ENCODE assay signal across 29 cellular contexts in genomic region chr15:77967785-77968184, GRCh38.
"Had no signal": no experiment of that assay in that cellular context is flagged by ENCODE, and none has a peak within 500 bp of the region (broad histone marks: within the 10 kb centered on the region; RNA-seq: fewer than 3 reads in every experiment).

No MANE protein-coding gene starts in this region.

- H3K27ac ChIP-seq: ascending aorta, cardiac muscle cell, WERI-Rb-1 had no signal

- ATAC-seq: activated CD4-positive, alpha-beta T cell treated with anti-CD3 and anti-CD28 coated beads for 36 hours; activated CD4-positive, CD25-positive, alpha-beta regulatory T cell treated with anti-CD3 and anti-CD28 coated beads, Interleukin-2, amount 50 U/mL, for 24 hours; activated CD8-positive, alpha-beta memory T cell treated with anti-CD3 and anti-CD28 coated beads, Interleukin-2, amount 10 ng/mL, durations not matched to agents 7 days and 5 days; activated CD8-positive, alpha-beta T cell treated with anti-CD3 and anti-CD28 coated beads, Interleukin-2, amount 10 ng/mL, durations not matched to agents 7 days and 5 days; activated naive CD8-positive, alpha-beta T cell treated with anti-CD3 and anti-CD28 coated beads, Interleukin-2, amount 50 U/mL, for 24 hours had no signal

- H3K27me3 ChIP-seq: ascending aorta, cardiac muscle cell had no signal

- H3K36me3 ChIP-seq: ascending aorta, cardiac muscle cell, WERI-Rb-1 had no signal

- H3K9me3 ChIP-seq: ascending aorta had no signal

- H3K4me3 ChIP-seq: ascending aorta, cardiac muscle cell had no signal

- H3K4me1 ChIP-seq: ascending aorta had no signal

- DNase-seq: activated CD4-positive, alpha-beta memory T cell treated with anti-CD3 and anti-CD28 coated beads, Interleukin-2, amount 10 ng/mL, durations not matched to agents 7 days and 5 days; activated CD4-positive, alpha-beta T cell treated with anti-CD3 and anti-CD28 coated beads for 1 hour; activated CD4-positive, alpha-beta T cell treated with anti-CD3 and anti-CD28 coated beads for 36 hours; activated CD4-positive, alpha-beta T cell treated with anti-CD3 and anti-CD28 coated beads for 48 hours; activated CD4-positive, alpha-beta T cell treated with anti-CD3 and anti-CD28 coated beads, Interleukin-2, amount 10 ng/mL, durations not matched to agents 7 days and 5 days; activated CD4-positive, alpha-beta T cell treated with anti-CD3 and anti-CD28 coated beads, Interleukin-2, amount 50 U/mL, for 48 hours; activated CD4-positive, CD25-positive, alpha-beta regulatory T cell; activated CD8-positive, alpha-beta memory T cell treated with anti-CD3 and anti-CD28 coated beads for 24 hours; activated CD8-positive, alpha-beta memory T cell treated with anti-CD3 and anti-CD28 coated beads, Interleukin-2, amount 10 ng/mL, durations not matched to agents 7 days and 5 days; activated CD8-positive, alpha-beta memory T cell treated with anti-CD3 and anti-CD28 coated beads, Interleukin-2, amount 50 U/mL, for 48 hours; activated CD8-positive, alpha-beta T cell treated with anti-CD3 and anti-CD28 coated beads, Interleukin-2, amount 10 ng/mL, durations not matched to agents 7 days and 5 days; activated effector memory CD4-positive, alpha-beta T cell treated with Interleukin-2 at 50 U/mL for 16 hours; activated gamma-delta T cell; activated naive CD4-positive, alpha-beta T cell treated with anti-CD3 and anti-CD28 coated beads, Interleukin-2, amount 10 ng/mL, durations not matched to agents 7 days and 5 days; activated naive CD4-positive, alpha-beta T cell treated with Interleukin-2 at 50 U/mL for 16 hours; activated naive CD8-positive, alpha-beta T cell treated with anti-CD3 and anti-CD28 coated beads, Interleukin-2, amount 10 ng/mL, durations not matched to agents 7 days and 5 days; activated naive CD8-positive, alpha-beta T cell treated with anti-CD3 and anti-CD28 coated beads, Interleukin-2, amount 50 U/mL, for 24 hours; activated T-cell treated with anti-CD3 and anti-CD28 coated beads, Interleukin-2, amount 50 U/mL, for 24 hours; activated T-cell treated with anti-CD3 and anti-CD28 coated beads, Interleukin-2, amount 50 U/mL, for 48 hours; amygdala; anterior cingulate cortex; caudate nucleus; cerebellar nuclear complex; T-helper 2 cell; T-helper 9 cell; WERI-Rb-1 had no signal
